18 cellular contexts compared by ENCODE assay signal in genomic region chrX:29841750-29842149, GRCh38.
DNase-seq lines count a peak whose midpoint lies in the region; ATAC-seq, FAIRE-seq and TF ChIP-seq lines count a peak whose summit lies in the region.
"Had no signal": no experiment of that assay in that cellular context is flagged by ENCODE, and none has a peak within 500 bp of the region (broad histone marks: within the 10 kb centered on the region; RNA-seq: fewer than 3 reads in every experiment).

No MANE protein-coding gene starts in this region.

- no peaks in the 10 kb centered on the region for H3K9me3 Mint-ChIP-seq in stimulated activated naive B cell treated with anti-CD40 and anti-IgM and Interleukin-4, amounts not matched to agents 10 μg/mL and 1 μg/mL and 100 μg/mL, for 72 hours
- peaks cover 3% of the 10 kb centered on the region for H3K9me3 Mint-ChIP-seq in activated T-helper 17 cell treated with anti-CD3 and anti-CD28 coated beads, Interleukin-2, amount 50 U/mL, for 72 hours

- no peak for DNase-seq in GM18507 (ENCODE audit: extremely low spot score, insufficient read length, low read depth)
- DNase-seq in SK-N-DZ (ENCODE audit: low spot score): peak; percentile 1
- DNase-seq in fibroblast of villous mesenchyme (ENCODE audit: low read depth): peak; percentile 27
- DNase-seq in stimulated activated naive B cell treated with anti-CD40 and anti-IgM and Interleukin-4, amounts not matched to agents 10 μg/mL and 1 μg/mL and 100 μg/mL, for 72 hours: peak; percentile 1
- DNase-seq in activated CD4-positive, alpha-beta T cell treated with anti-CD3 and anti-CD28 coated beads, Interleukin-2, amount 50 U/mL, for 48 hours: no peak
- DNase-seq in HPDE6-E6E7 (ENCODE audit: extremely low spot score): no peak
- DNase-seq: activated CD4-positive, alpha-beta memory T cell treated with anti-CD3 and anti-CD28 coated beads for 36 hours; activated T-cell treated with anti-CD3 and anti-CD28 coated beads, Interleukin-2, amount 50 U/mL, for 1 hour; islet precursor cell; NCI-H1930; NCI-H446 treated with DMSO at 0.1 percent for 48 hours; stimulated activated CD4-positive, alpha-beta T cell treated with anti-CD3 and anti-CD28 coated beads, Interleukin-4, amount 100 ng/mL, for 4 hours; T-helper 1 cell had no signal

- no peak overlapping the region for H3K4me3 ChIP-seq in fibroblast of villous mesenchyme (ENCODE audit: low read depth, low read length)
- H3K4me3 ChIP-seq: breast epithelium, prostate gland had no signal

- no peak for TF ChIP-seq CTCF in fibroblast of villous mesenchyme (IDR thresholded peaks at IDR 0.05; ENCODE audit: insufficient read depth, low read depth, low read length)

- no peaks in the 10 kb centered on the region for H3K36me3 Mint-ChIP-seq in stimulated activated naive B cell treated with anti-CD40 and anti-IgM and Interleukin-4, amounts not matched to agents 10 μg/mL and 1 μg/mL and 100 μg/mL, for 72 hours
- no peaks in the 10 kb centered on the region for H3K36me3 Mint-ChIP-seq in activated T-helper 17 cell treated with anti-CD3 and anti-CD28 coated beads, Interleukin-2, amount 50 U/mL, for 72 hours (ENCODE audit: low read depth)
- H3K36me3 Mint-ChIP-seq: activated CD4-positive, alpha-beta memory T cell treated with anti-CD3 and anti-CD28 coated beads for 36 hours; activated naive CD8-positive, alpha-beta T cell; natural killer cell treated with Interleukin-12 subunit alpha and Interleukin-12 subunit beta and Interleukin-15 and Interleukin-18, amount 100 ng/mL, for 72 hours had no signal

- H3K4me3 Mint-ChIP-seq in stimulated activated naive B cell treated with anti-CD40 and anti-IgM and Interleukin-4, amounts not matched to agents 10 μg/mL and 1 μg/mL and 100 μg/mL, for 72 hours: no peak overlapping the region
- H3K4me3 Mint-ChIP-seq in activated T-helper 17 cell treated with anti-CD3 and anti-CD28 coated beads, Interleukin-2, amount 50 U/mL, for 72 hours: no peak overlapping the region
- H3K4me3 Mint-ChIP-seq: activated CD4-positive, alpha-beta memory T cell treated with anti-CD3 and anti-CD28 coated beads for 36 hours; activated naive CD8-positive, alpha-beta T cell; natural killer cell treated with Interleukin-12 subunit alpha and Interleukin-12 subunit beta and Interleukin-15 and Interleukin-18, amount 100 ng/mL, for 72 hours had no signal

- no peaks in the 10 kb centered on the region for H3K27me3 Mint-ChIP-seq in stimulated activated naive B cell treated with anti-CD40 and anti-IgM and Interleukin-4, amounts not matched to agents 10 μg/mL and 1 μg/mL and 100 μg/mL, for 72 hours
- H3K27me3 Mint-ChIP-seq in activated T-helper 17 cell treated with anti-CD3 and anti-CD28 coated beads, Interleukin-2, amount 50 U/mL, for 72 hours: no peaks in the 10 kb centered on the region
- H3K27me3 Mint-ChIP-seq: activated CD4-positive, alpha-beta memory T cell treated with anti-CD3 and anti-CD28 coated beads for 36 hours; activated naive CD8-positive, alpha-beta T cell had no signal

- peak; percentile 53 for ATAC-seq in stimulated activated naive B cell treated with anti-CD40 and anti-IgM and Interleukin-4, amounts not matched to agents 10 μg/mL and 1 μg/mL and 100 μg/mL, for 72 hours (replicated peaks)
- no peak for ATAC-seq in activated T-helper 17 cell treated with anti-CD3 and anti-CD28 coated beads, Interleukin-2, amount 50 U/mL, for 72 hours (replicated peaks)
- ATAC-seq: natural killer cell treated with Interleukin-12 subunit alpha and Interleukin-12 subunit beta and Interleukin-15 and Interleukin-18, amount 100 ng/mL, for 72 hours had no signal

- FAIRE-seq in GM18507 (lab: Jason Lieb, UNC): peak; percentile 21

- peaks cover 0 to 5% of the 10 kb centered on the region in 2 donors for H3K4me1 Mint-ChIP-seq in stimulated activated naive B cell treated with anti-CD40 and anti-IgM and Interleukin-4, amounts not matched to agents 10 μg/mL and 1 μg/mL and 100 μg/mL, for 72 hours
- no peaks in the 10 kb centered on the region for H3K4me1 Mint-ChIP-seq in activated T-helper 17 cell treated with anti-CD3 and anti-CD28 coated beads, Interleukin-2, amount 50 U/mL, for 72 hours

- no peak overlapping the region for H3K27ac Mint-ChIP-seq in stimulated activated naive B cell treated with anti-CD40 and anti-IgM and Interleukin-4, amounts not matched to agents 10 μg/mL and 1 μg/mL and 100 μg/mL, for 72 hours
- H3K27ac Mint-ChIP-seq in activated T-helper 17 cell treated with anti-CD3 and anti-CD28 coated beads, Interleukin-2, amount 50 U/mL, for 72 hours: no peak overlapping the region
- H3K27ac Mint-ChIP-seq: activated CD4-positive, alpha-beta memory T cell treated with anti-CD3 and anti-CD28 coated beads for 36 hours; activated naive CD8-positive, alpha-beta T cell; natural killer cell treated with Interleukin-12 subunit alpha and Interleukin-12 subunit beta and Interleukin-15 and Interleukin-18, amount 100 ng/mL, for 72 hours had no signal

Comparison
In these comparisons a context has a peak if more than half of its experiments do, and no peak if none do; other contexts are left out.
1. DNase-seq: peak in SK-N-DZ (single experiment), fibroblast of villous mesenchyme (single experiment) and stimulated activated naive B cell treated with anti-CD40 and anti-IgM and Interleukin-4, amounts not matched to agents 10 μg/mL and 1 μg/mL and 100 μg/mL, for 72 hours (single experiment); none in GM18507 (single experiment), activated CD4-positive, alpha-beta T cell treated with anti-CD3 and anti-CD28 coated beads, Interleukin-2, amount 50 U/mL, for 48 hours (0 of 2) and HPDE6-E6E7 (single experiment).